In genomic region chr11:108629274-108629673, GRCh38 we compare ENCODE assay signal across 30 cellular contexts.
"Had no signal": no experiment of that assay in that cellular context is flagged by ENCODE, and none has a peak within 500 bp of the region (broad histone marks: within the 10 kb centered on the region; RNA-seq: fewer than 3 reads in every experiment).

No MANE protein-coding gene starts in this region.

- H3K4me1 Mint-ChIP-seq: naive B cell; nephron progenitor cell; stimulated activated memory B cell treated with anti-CD40 and anti-IgM and Interleukin-4, amounts not matched to agents 10 μg/mL and 1 μg/mL and 100 μg/mL, for 72 hours had no signal

- H3K27me3 ChIP-seq: ovary, right lobe of liver, sigmoid colon, suprapubic skin, testis, tibial artery, upper lobe of right lung, uterus had no signal

- H3K27ac Mint-ChIP-seq: naive B cell; naive thymus-derived CD8-positive, alpha-beta T cell; natural killer cell treated with Interleukin-12 subunit alpha and Interleukin-12 subunit beta and Interleukin-15 and Interleukin-18, amount 100 ng/mL, for 72 hours; nephron progenitor cell; progenitor cell of endocrine pancreas; stimulated activated memory B cell treated with anti-CD40 and anti-IgM and Interleukin-4, amounts not matched to agents 10 μg/mL and 1 μg/mL and 100 μg/mL, for 72 hours; stimulated activated naive CD8-positive, alpha-beta T cell treated with anti-CD3 and anti-CD28 coated beads, Interleukin-15, amount 100 ng/mL, for 72 hours; type B pancreatic cell had no signal

- H3K36me3 ChIP-seq: ovary, right lobe of liver, sigmoid colon, suprapubic skin, tibial artery, upper lobe of right lung, uterus had no signal

- H3K9me3 ChIP-seq: psoas muscle, right lobe of liver, suprapubic skin, testis, tibial artery, upper lobe of right lung, uterus had no signal

- ATAC-seq: naive thymus-derived CD8-positive, alpha-beta T cell; psoas muscle; right cardiac atrium; stimulated activated memory B cell treated with anti-CD40 and anti-IgM and Interleukin-4, amounts not matched to agents 10 μg/mL and 1 μg/mL and 100 μg/mL, for 72 hours; stimulated activated naive CD8-positive, alpha-beta T cell treated with anti-CD3 and anti-CD28 coated beads, Interleukin-15, amount 100 ng/mL, for 72 hours; stimulated activated naive CD8-positive, alpha-beta T cell treated with anti-CD3 and anti-CD28 coated beads, Interleukin-15, Interleukin-2, amounts not matched to agents 100 U/mL and 50 U/mL, for 24 hours had no signal

- H3K79me2 ChIP-seq: parathyroid adenoma had no signal

- H3K9ac ChIP-seq: parathyroid adenoma had no signal

- H3K4me3 ChIP-seq: ovary, psoas muscle, right lobe of liver, sigmoid colon, suprapubic skin, testis, tibial artery, upper lobe of right lung, uterus had no signal

- H2AFZ ChIP-seq: parathyroid adenoma had no signal

- H3K4me3 Mint-ChIP-seq: naive B cell; naive thymus-derived CD8-positive, alpha-beta T cell; natural killer cell treated with Interleukin-12 subunit alpha and Interleukin-12 subunit beta and Interleukin-15 and Interleukin-18, amount 100 ng/mL, for 72 hours; nephron progenitor cell; neural crest cell; stimulated activated memory B cell treated with anti-CD40 and anti-IgM and Interleukin-4, amounts not matched to agents 10 μg/mL and 1 μg/mL and 100 μg/mL, for 72 hours; stimulated activated naive CD8-positive, alpha-beta T cell treated with anti-CD3 and anti-CD28 coated beads, Interleukin-15, amount 100 ng/mL, for 72 hours; type B pancreatic cell had no signal

- H3K27ac ChIP-seq: ovary, parathyroid adenoma, psoas muscle, right lobe of liver, sigmoid colon, suprapubic skin, testis, tibial artery, upper lobe of right lung, uterus had no signal

- H3K9me3 Mint-ChIP-seq: natural killer cell treated with Interleukin-12 subunit alpha and Interleukin-12 subunit beta and Interleukin-15 and Interleukin-18, amount 100 ng/mL, for 72 hours had no signal

- DNase-seq: naive B cell; naive thymus-derived CD8-positive, alpha-beta T cell; nephron progenitor cell; occipital lobe; ovary; posterior cingulate gyrus; psoas muscle; right cardiac atrium; right lobe of liver; sigmoid colon; small intestine; stimulated activated CD4-positive, alpha-beta T cell treated with anti-CD3 and anti-CD28 coated beads, Interleukin-15, amount 100 ng/mL, for 24 hours; stimulated activated CD4-positive, alpha-beta T cell treated with anti-CD3 and anti-CD28 coated beads, Interleukin-2, amount 100 ng/mL, for 24 hours; stimulated activated CD4-positive, alpha-beta T cell treated with anti-CD3 and anti-CD28 coated beads, Interleukin-2, amount 100 ng/mL, for 48 hours; stimulated activated CD4-positive, alpha-beta T cell treated with anti-CD3 and anti-CD28 coated beads, Interleukin-4, amount 100 ng/mL, for 24 hours; stimulated activated naive CD4-positive, alpha-beta T cell; stimulated activated naive CD8-positive, alpha-beta T cell treated with anti-CD3 and anti-CD28 coated beads, Interleukin-15, amount 100 ng/mL, for 72 hours; stimulated activated naive CD8-positive, alpha-beta T cell treated with anti-CD3 and anti-CD28 coated beads, Interleukin-15, Interleukin-2, amounts not matched to agents 100 U/mL and 50 U/mL, for 24 hours; substantia nigra; testis; tibial artery; upper lobe of right lung; uterus had no signal

- H3K4me1 ChIP-seq: psoas muscle, right lobe of liver, sigmoid colon, testis, tibial artery, upper lobe of right lung, uterus had no signal

- H3K36me3 Mint-ChIP-seq: naive B cell; naive thymus-derived CD8-positive, alpha-beta T cell; natural killer cell treated with Interleukin-12 subunit alpha and Interleukin-12 subunit beta and Interleukin-15 and Interleukin-18, amount 100 ng/mL, for 72 hours; stimulated activated memory B cell treated with anti-CD40 and anti-IgM and Interleukin-4, amounts not matched to agents 10 μg/mL and 1 μg/mL and 100 μg/mL, for 72 hours; type B pancreatic cell had no signal
